Comparison of ENCODE assay signal across 21 cellular contexts in genomic region chr12:100024974-100025555, GRCh38. TPM values are rescaled to one million over a fixed set of nuclear protein-coding genes. Genes with fewer than 3 reads are reported as not detected.
"Had no signal": no experiment of that assay in that cellular context is flagged by ENCODE, and none has a peak within 500 bp of the region (broad histone marks: within the 10 kb centered on the region; RNA-seq: fewer than 3 reads in every experiment).

No MANE protein-coding gene starts in this region.

- H3K27me3 ChIP-seq: adrenal gland, ascending aorta, spleen, upper lobe of left lung had no signal

- H3K4me3 ChIP-seq: adrenal gland, ascending aorta, coronary artery, lower lobe of right lung, spleen, thoracic aorta, upper lobe of left lung had no signal

- H3K4me3 Mint-ChIP-seq: activated naive CD8-positive, alpha-beta T cell; activated T-cell treated with anti-CD3 and anti-CD28 coated beads, Interleukin-2, amount 50 U/mL, for 24 hours; activated T-helper 17 cell treated with anti-CD3 and anti-CD28 coated beads, Interleukin-2, amount 50 U/mL, for 72 hours; naive thymus-derived CD8-positive, alpha-beta T cell had no signal

- H3K4me1 Mint-ChIP-seq: activated T-helper 17 cell treated with anti-CD3 and anti-CD28 coated beads, Interleukin-2, amount 50 U/mL, for 72 hours; naive thymus-derived CD8-positive, alpha-beta T cell had no signal

- H3K27ac Mint-ChIP-seq: activated naive CD8-positive, alpha-beta T cell; activated T-cell treated with anti-CD3 and anti-CD28 coated beads, Interleukin-2, amount 50 U/mL, for 24 hours; activated T-helper 17 cell treated with anti-CD3 and anti-CD28 coated beads, Interleukin-2, amount 50 U/mL, for 72 hours; naive thymus-derived CD8-positive, alpha-beta T cell; progenitor cell of endocrine pancreas had no signal

- H3K4me1 ChIP-seq: adrenal gland, ascending aorta, lower lobe of right lung, spleen, upper lobe of left lung had no signal

- H3K36me3 ChIP-seq: adrenal gland, ascending aorta, lower lobe of right lung, spleen, thoracic aorta, upper lobe of left lung had no signal

- H3K27ac ChIP-seq: adrenal gland, ascending aorta, coronary artery, epithelial cell of prostate, lower lobe of right lung, spleen, thoracic aorta, upper lobe of left lung had no signal

- H3K27me3 Mint-ChIP-seq: activated naive CD8-positive, alpha-beta T cell; activated T-cell treated with anti-CD3 and anti-CD28 coated beads, Interleukin-2, amount 50 U/mL, for 24 hours; activated T-helper 17 cell treated with anti-CD3 and anti-CD28 coated beads, Interleukin-2, amount 50 U/mL, for 72 hours; progenitor cell of endocrine pancreas had no signal

- DNase-seq: activated CD4-positive, alpha-beta T cell treated with anti-CD3 and anti-CD28 coated beads, Interleukin-2, amount 50 U/mL, for 4 hours; activated CD8-positive, alpha-beta memory T cell treated with anti-CD3 and anti-CD28 coated beads for 24 hours; activated CD8-positive, alpha-beta memory T cell treated with anti-CD3 and anti-CD28 coated beads, Interleukin-2, amount 50 U/mL, for 4 hours; activated T-cell treated with anti-CD3 and anti-CD28 coated beads, Interleukin-2, amount 50 U/mL, for 24 hours; adrenal gland; foreskin melanocyte; lower lobe of right lung; naive thymus-derived CD8-positive, alpha-beta T cell; retina; spleen; stimulated activated CD4-positive, alpha-beta T cell treated with anti-CD3 and anti-CD28 coated beads, Interleukin-4, amount 100 ng/mL, for 1 hour; stimulated activated naive CD4-positive, alpha-beta T cell; T-helper 9 cell; upper lobe of left lung had no signal

- H3K9me3 ChIP-seq: adrenal gland, ascending aorta, lower lobe of right lung, thoracic aorta, upper lobe of left lung had no signal

RNA-seq across cellular contexts. Expression of gene ANKS1B, which starts 40.3 kb away (rescaled TPM):
- total RNA-seq: naive thymus-derived CD8-positive, alpha-beta T cell had no signal
- polyA plus RNA-seq: naive thymus-derived CD8-positive, alpha-beta T cell had no signal
